8 cellular contexts compared by ENCODE assay signal in genomic region chr20:32761831-32762753, GRCh38. TPM values are rescaled to one million over a fixed set of nuclear protein-coding genes. Genes with fewer than 3 reads are reported as not detected.
DNase-seq lines count a peak whose midpoint lies in the region; ATAC-seq and TF ChIP-seq lines count a peak whose summit lies in the region.

DNMT3B (plus strand) TSS chr20:32762385; CDS start chr20:32780324, 17,939 bp downstream.

- H3K4me1 ChIP-seq in PC-9 (replicated peaks; ENCODE audit: insufficient read depth), result peaks cover 7% of the 10 kb centered on the region; the same call in 1 of the 2 replicates

- peak; percentile 84 to 87 for ATAC-seq in activated T-cell treated with anti-CD3 and anti-CD28 coated beads, Interleukin-2, amount 50 U/mL, for 72 hours (replicated peaks in 1 of 2)
- ATAC-seq in natural killer cell, result peak; percentile 85 to 89 (median 88)

- H3K36me3 ChIP-seq in BJ (ENCODE audit: control insufficient read depth, insufficient read depth, low read length) (no peaks in the 10 kb centered on the region), PC-9 (ENCODE audit: low read depth) (no peaks in the 10 kb centered on the region)

- H3K9me3 Mint-ChIP-seq in activated T-cell treated with anti-CD3 and anti-CD28 coated beads, Interleukin-2, amount 50 U/mL, for 72 hours, result no peaks in the 10 kb centered on the region
- no peaks in the 10 kb centered on the region for H3K9me3 Mint-ChIP-seq in natural killer cell

- peak within 1 kb of the TSS; percentile 96 for H2AFZ ChIP-seq in PC-9

- intact Hi-C loops in PC-9 (cut with micrococcal nuclease; ENCODE audit: unreplicated experiment), result loop anchor here (2.0 to 5.0 kb wide), 2 partner anchors 17 to 90 kb away; partner anchors contain the start of gene C20orf203
- intact Hi-C loops in natural killer cell (cut with micrococcal nuclease), result loop anchor here (2.0 kb wide), 1 partner anchor 19 kb away; the partner anchor contains the start of gene COMMD7

- H3K4me3 ChIP-seq in BJ (ENCODE audit: low read depth, low read length) (peak within 1 kb of the TSS; percentile 95), PC-9 (peak within 1 kb of the TSS; percentile 93), fibroblast of mammary gland (ENCODE audit: control insufficient read depth, low read depth, low read length) (peak within 1 kb of the TSS; percentile 76)

- peaks cover 15% of the 10 kb centered on the region; the same call in 1 of the 2 replicates for H3F3A ChIP-seq in PC-9 (ENCODE audit: insufficient read depth, low read depth)

- peak within 1 kb of the TSS; percentile 100 for H3K4me2 ChIP-seq in PC-9

- no peak within 1 kb of the TSS for H3K27ac ChIP-seq in PC-9

- CTCF ChIA-PET in BJ (lab: Yijun Ruan, JAX) (interaction anchor here (0.6 to 3.2 kb wide), 8 partner anchors 9 to 240 kb away, joined by 3 to 27 read pairs (median 3); partner anchors contain the start of gene C20orf203), PC-9 (lab: Charles Lee) (interaction anchor here (0.6 to 0.8 kb wide), 2 partner anchors 17 to 103 kb away, joined by 3 to 24 read pairs; no protein-coding TSS in a partner anchor)

- H3K27me3 Mint-ChIP-seq in activated T-cell treated with anti-CD3 and anti-CD28 coated beads, Interleukin-2, amount 50 U/mL, for 72 hours (ENCODE audit: low read depth), result peaks cover 12% of the 10 kb centered on the region
- peaks cover 0 to 2% of the 10 kb centered on the region in 2 donors for H3K27me3 Mint-ChIP-seq in natural killer cell (ENCODE audit: low read depth in 2 of 2)

- no peaks in the 10 kb centered on the region for H3K36me3 Mint-ChIP-seq in activated T-cell treated with anti-CD3 and anti-CD28 coated beads, Interleukin-2, amount 50 U/mL, for 72 hours (ENCODE audit: insufficient read depth in 2 of 2)
- H3K36me3 Mint-ChIP-seq in natural killer cell, result no peaks in the 10 kb centered on the region

- H3K9me2 ChIP-seq in PC-9 (ENCODE audit: insufficient read depth), result no peaks in the 10 kb centered on the region

- peak within 1 kb of the TSS; percentile 89 to 92 for H3K4me3 Mint-ChIP-seq in activated T-cell treated with anti-CD3 and anti-CD28 coated beads, Interleukin-2, amount 50 U/mL, for 72 hours
- peak within 1 kb of the TSS; percentile 90 for H3K4me3 Mint-ChIP-seq in natural killer cell

- DNase-seq in BJ (ENCODE audit: low read depth), result no peak
- DNase-seq in GM19238 (ENCODE audit: insufficient read length, low spot score), result peak; percentile 78
- peak; percentile 32 for DNase-seq in HS-5 (ENCODE audit: low read depth)
- peak; percentile 51 to 90 for DNase-seq in PC-9
- peak; percentile 85 to 87 for DNase-seq in activated T-cell treated with anti-CD3 and anti-CD28 coated beads, Interleukin-2, amount 50 U/mL, for 72 hours
- peak; percentile 72 for DNase-seq in fibroblast of mammary gland (ENCODE audit: low read depth)
- DNase-seq in natural killer cell, result peak; percentile 61
- peak; percentile 18 to 71 (median 61) for DNase-seq in stimulated activated naive CD4-positive, alpha-beta T cell (lab: John Stamatoyannopoulos, UW)

- H3K27ac Mint-ChIP-seq in activated T-cell treated with anti-CD3 and anti-CD28 coated beads, Interleukin-2, amount 50 U/mL, for 72 hours, result peak within 1 kb of the TSS; percentile 13
- H3K27ac Mint-ChIP-seq in natural killer cell, result peak within 1 kb of the TSS in 1 of 2 donors; percentile 82

- H3K79me2 ChIP-seq in PC-9 (ENCODE audit: low read depth), result no peaks in the 10 kb centered on the region

- H4K20me1 ChIP-seq in PC-9 (ENCODE audit: insufficient read depth), result no peaks in the 10 kb centered on the region

- H3K27me3 ChIP-seq in BJ (ENCODE audit: control insufficient read depth, insufficient read depth, low read length) (no peaks in the 10 kb centered on the region), PC-9 (ENCODE audit: insufficient read depth, low read depth) (no peaks in the 10 kb centered on the region)

- no peaks in the 10 kb centered on the region for H3K9me3 ChIP-seq in PC-9 (ENCODE audit: insufficient read depth, low read depth)

- TF ChIP-seq CTCF in BJ (IDR thresholded peaks at IDR 0.05; ENCODE audit: insufficient read depth, low read depth, low read length) (0 out of 2 replicates have a peak, but pooled peaks have one; percentile 1), PC-9 (conservative IDR thresholded peaks at IDR 0.05) (no peak), fibroblast of mammary gland (conservative IDR thresholded peaks at IDR 0.05; ENCODE audit: control insufficient read depth, insufficient read depth, low read depth, low read length) (no peak), natural killer cell (IDR thresholded peaks at IDR 0.05) (no peak)

- BruUV-seq in PC-9 (replicated peaks; lab: Mats Ljungman, UMichigan), result no TSS peak

- POLR2A ChIA-PET in BJ (lab: Charles Lee), result no interaction called here
- POLR2A ChIA-PET in PC-9 (lab: Charles Lee; ENCODE audit: unreplicated experiment), result no interaction called here

- H3K4me1 Mint-ChIP-seq in activated T-cell treated with anti-CD3 and anti-CD28 coated beads, Interleukin-2, amount 50 U/mL, for 72 hours (ENCODE audit: low read depth), result peaks cover 18% of the 10 kb centered on the region
- H3K4me1 Mint-ChIP-seq in natural killer cell, result peaks cover 7 to 20% of the 10 kb centered on the region in 2 donors

RNA-seq across cellular contexts. Expression of gene DNMT3B, which starts in this region (rescaled TPM):
- 1.1 and 1.3 TPM in 2 replicates for polyA plus RNA-seq in BJ (2011; rRNA removed)
- polyA minus RNA-seq in BJ (2011; rRNA and poly(A)+ RNA removed), result 1.6 and 1.8 TPM in 2 replicates
- 5.7 and 8.0 TPM in 2 replicates for total RNA-seq in PC-9 (2021)
- total RNA-seq in activated T-cell treated with anti-CD3 and anti-CD28 coated beads, Interleukin-2, amount 50 U/mL, for 72 hours, result 1 to 10 TPM; 2.6 to 3.2 TPM
- under 1 TPM; 0.42 to 0.68 (median 0.43) TPM for total RNA-seq in natural killer cell

Comparison
In these comparisons a context has a peak if more than half of its experiments do, and no peak if none do; other contexts are left out.
1. Peak in DNase-seq and ATAC-seq in natural killer cell; RNA of the gene not detected or under 1 TPM.